In genomic region chr6:159174263-159174974, GRCh38 we compare ENCODE assay signal across 8 cellular contexts.
A peak's percentile ranks its signal among the peaks of the same experiment; 100 is the strongest.
DNase-seq lines count a peak whose midpoint lies in the region; ATAC-seq and TF ChIP-seq lines count a peak whose summit lies in the region.

No MANE protein-coding gene starts in this region.

- H3K4me3 ChIP-seq in WI38 (ENCODE audit: low read depth, low read length) = no peak overlapping the region

- DNase-seq in DMS153 treated with DMSO at 0.1 percent for 48 hours (lab: John Stamatoyannopoulos, UW; ENCODE audit: unreplicated experiment) (peak; percentile 42), DMS153 (lab: John Stamatoyannopoulos, UW) (no peak), NCI-H2029 treated with DMSO at 0.1 percent for 48 hours (lab: John Stamatoyannopoulos, UW) (peak; percentile 4), brain pericyte (ENCODE audit: low read depth, low spot score) (peak; percentile 18), iris pigment epithelial cell (ENCODE audit: low read depth) (peak; percentile 73)
- DNase-seq in stimulated activated CD4-positive, alpha-beta T cell treated with anti-CD3 and anti-CD28 coated beads, Interleukin-1b, Interleukin-23, amount 100 ng/mL, for 24 hours (ENCODE audit: low read depth in 4 of 4, low spot score in 1 of 4) = peak in 3 of 4 experiments; percentile 53 to 59 (median 56)

- ATAC-seq in HG02763 (IDR thresholded peaks at IDR 0.05; ENCODE audit: unreplicated experiment) = peak; percentile 53

- TF ChIP-seq CTCF in WI38 (IDR thresholded peaks at IDR 0.05; ENCODE audit: low read depth, low read length) = peak; percentile 99
